Comparison of ENCODE assay signal across 8 cellular contexts in genomic region chr6:27752038-27752885, GRCh38.
DNase-seq lines count a peak whose midpoint lies in the region; ATAC-seq and TF ChIP-seq lines count a peak whose summit lies in the region.

No MANE protein-coding gene starts in this region.

- no peak for TF ChIP-seq POLR2A in testis (IDR thresholded peaks at IDR 0.05)

- peak; percentile 63 for TF ChIP-seq CTCF in OCI-LY3 (IDR thresholded peaks at IDR 0.05; ENCODE audit: low read depth, low read length)
- TF ChIP-seq CTCF in fibroblast of lung (conservative IDR thresholded peaks at IDR 0.05 in 1 of 2, IDR thresholded peaks at IDR 0.05 in 1 of 2; ENCODE audit: low read depth in 1 of 2, low read length in 2 of 2), result peak; percentile 74 to 77
- TF ChIP-seq CTCF in testis (IDR thresholded peaks at IDR 0.05), result peak; percentile 71 to 76 (median 76)

- peaks cover 0 to 10% of the 10 kb centered on the region in 2 donors for H3K36me3 Mint-ChIP-seq in CD4-positive, alpha-beta memory T cell
- peaks cover 3% of the 10 kb centered on the region for H3K36me3 Mint-ChIP-seq in activated T-cell treated with anti-CD3 and anti-CD28 coated beads, Interleukin-2, amount 50 U/mL, for 24 hours (ENCODE audit: low read depth)
- H3K36me3 Mint-ChIP-seq in naive B cell, result no peaks in the 10 kb centered on the region

- H3K9me3 Mint-ChIP-seq in CD4-positive, alpha-beta memory T cell, result peaks cover 0 to 10% (median 0%) of the 10 kb centered on the region in 8 donors
- H3K9me3 Mint-ChIP-seq in activated T-cell treated with anti-CD3 and anti-CD28 coated beads, Interleukin-2, amount 50 U/mL, for 24 hours, result no peaks in the 10 kb centered on the region
- peaks cover 0 to 9% (median 2%) of the 10 kb centered on the region in 7 donors for H3K9me3 Mint-ChIP-seq in naive B cell

- peak; percentile 38 for ATAC-seq in GM21381 (IDR thresholded peaks at IDR 0.05; ENCODE audit: unreplicated experiment)
- peak; percentile 47 to 48 for ATAC-seq in naive B cell (ENCODE audit: low read depth in 2 of 2)

- H3K9me3 ChIP-seq in CD4-positive, alpha-beta memory T cell (ENCODE audit: control insufficient read depth in 1 of 2, low read length in 2 of 2), result no peaks in the 10 kb centered on the region
- H3K9me3 ChIP-seq in OCI-LY3 (ENCODE audit: insufficient read depth, low read length) (no peaks in the 10 kb centered on the region), fibroblast of lung (ENCODE audit: control insufficient read depth, insufficient read depth, low read depth, low read length) (no peaks in the 10 kb centered on the region), testis (no peaks in the 10 kb centered on the region)

- peak overlapping the region; percentile 98 to 100 (median 99) for H3K27ac Mint-ChIP-seq in CD4-positive, alpha-beta memory T cell
- peak overlapping the region; percentile 99 for H3K27ac Mint-ChIP-seq in activated T-cell treated with anti-CD3 and anti-CD28 coated beads, Interleukin-2, amount 50 U/mL, for 24 hours
- peak overlapping the region; percentile 98 to 100 (median 99) for H3K27ac Mint-ChIP-seq in naive B cell

- CTCF ChIA-PET in CD4-positive, alpha-beta memory T cell (lab: Charles Lee; ENCODE audit: partially characterized antibody), result interaction anchor here (0.6 to 6.7 kb wide), 38 partner anchors 10 to 661 kb away, joined by 3 to 70 read pairs (median 4); partner anchors contain the start of genes POM121L2, ZNF184 and ZNF391

- peak overlapping the region; percentile 92 to 99 (median 96) for H3K4me3 Mint-ChIP-seq in CD4-positive, alpha-beta memory T cell
- peak overlapping the region; percentile 90 for H3K4me3 Mint-ChIP-seq in activated T-cell treated with anti-CD3 and anti-CD28 coated beads, Interleukin-2, amount 50 U/mL, for 24 hours
- peak overlapping the region; percentile 86 to 100 (median 96) for H3K4me3 Mint-ChIP-seq in naive B cell

- H3K27ac ChIP-seq in CD4-positive, alpha-beta memory T cell (ENCODE audit: low read depth, low read length), result peak overlapping the region; percentile 88
- H3K27ac ChIP-seq in OCI-LY3 (ENCODE audit: low read length) (peak overlapping the region; percentile 86), fibroblast of lung (ENCODE audit: insufficient read depth, low read length) (peak overlapping the region; percentile 86), testis (peak overlapping the region; percentile 84 to 92)

- H3K4me1 Mint-ChIP-seq in CD4-positive, alpha-beta memory T cell, result peaks cover 11 to 36% (median 19%) of the 10 kb centered on the region in 4 donors
- peaks cover 36% of the 10 kb centered on the region for H3K4me1 Mint-ChIP-seq in activated T-cell treated with anti-CD3 and anti-CD28 coated beads, Interleukin-2, amount 50 U/mL, for 24 hours (ENCODE audit: low read depth)
- peaks cover 24 to 31% (median 27%) of the 10 kb centered on the region in 3 donors for H3K4me1 Mint-ChIP-seq in naive B cell

- peak; percentile 66 to 81 (median 78) for DNase-seq in CD4-positive, alpha-beta memory T cell
- DNase-seq in KG1 (lab: John Stamatoyannopoulos, UW) (peak; percentile 83), fibroblast of lung (ENCODE audit: low read depth in 2 of 2) (peak; percentile 70 to 84), naive B cell (peak; percentile 72), testis (peak; percentile 70)
- peak; percentile 73 for DNase-seq in activated T-cell treated with anti-CD3 and anti-CD28 coated beads, Interleukin-2, amount 50 U/mL, for 24 hours

- H3K79me2 ChIP-seq in OCI-LY3 (ENCODE audit: low read length) (no peaks in the 10 kb centered on the region), fibroblast of lung (ENCODE audit: control insufficient read depth, insufficient read depth, low read length) (no peaks in the 10 kb centered on the region)

- peak overlapping the region; percentile 84 for H3K9ac ChIP-seq in OCI-LY3 (ENCODE audit: low read length)
- H3K9ac ChIP-seq in fibroblast of lung (ENCODE audit: insufficient read depth, low read length), result peak overlapping the region; percentile 46

- H3K4me3 ChIP-seq in CD4-positive, alpha-beta memory T cell (ENCODE audit: low read length in 2 of 2), result peak overlapping the region; percentile 87 to 99
- H3K4me3 ChIP-seq in OCI-LY3 (ENCODE audit: low read length) (peak overlapping the region; percentile 87), fibroblast of lung (replicated peaks in 1 of 4; ENCODE audit: control extremely low read depth in 1 of 4, insufficient read depth in 1 of 4, low read depth in 3 of 4, low read length in 4 of 4) (peak overlapping the region; percentile 87 to 95 (median 91)), testis (peak overlapping the region; percentile 78 to 85)

- H3K4me1 ChIP-seq in CD4-positive, alpha-beta memory T cell (ENCODE audit: insufficient read depth, low read length), result peaks cover 13% of the 10 kb centered on the region
- H3K4me1 ChIP-seq in OCI-LY3 (ENCODE audit: low read length), result peaks cover 8% of the 10 kb centered on the region; the same call in 1 of the 2 replicates
- H3K4me1 ChIP-seq in fibroblast of lung (ENCODE audit: control insufficient read depth, extremely low read depth, insufficient read depth, low read length), result no peaks in the 10 kb centered on the region
- H3K4me1 ChIP-seq in testis, result peaks cover 8% of the 10 kb centered on the region

- H4K20me1 ChIP-seq in OCI-LY3 (ENCODE audit: insufficient read depth, low read length) (no peaks in the 10 kb centered on the region), fibroblast of lung (ENCODE audit: control insufficient read depth, extremely low read depth, insufficient read depth, low read length) (no peaks in the 10 kb centered on the region)

- H3K36me3 ChIP-seq in CD4-positive, alpha-beta memory T cell (ENCODE audit: insufficient read depth, low read length), result no peaks in the 10 kb centered on the region
- H3K36me3 ChIP-seq in OCI-LY3 (replicated peaks; ENCODE audit: low read depth, low read length), result no peaks in the 10 kb centered on the region
- no peaks in the 10 kb centered on the region for H3K36me3 ChIP-seq in fibroblast of lung (ENCODE audit: control insufficient read depth, insufficient read depth, low read length)
- no peaks in the 10 kb centered on the region for H3K36me3 ChIP-seq in testis (ENCODE audit: low read depth, missing control alignments)

- H3K27me3 Mint-ChIP-seq in CD4-positive, alpha-beta memory T cell, result peaks cover 0 to 5% of the 10 kb centered on the region in 2 donors
- H3K27me3 Mint-ChIP-seq in activated T-cell treated with anti-CD3 and anti-CD28 coated beads, Interleukin-2, amount 50 U/mL, for 24 hours, result peaks cover 3% of the 10 kb centered on the region
- peaks cover 0 to 14% (median 12%) of the 10 kb centered on the region in 3 donors for H3K27me3 Mint-ChIP-seq in naive B cell

- H3K4me2 ChIP-seq in OCI-LY3 (ENCODE audit: low read length) (peak overlapping the region; percentile 65), fibroblast of lung (ENCODE audit: extremely low read depth, insufficient read depth, low read length) (peak overlapping the region; percentile 95)

- POLR2A ChIA-PET in CD4-positive, alpha-beta memory T cell (lab: Charles Lee; ENCODE audit: partially characterized antibody), result interaction anchor here (0.6 to 3.4 kb wide), 31 partner anchors 9 to 1726 kb away, joined by 3 to 39 read pairs (median 4); partner anchors contain the start of genes POM121L2 and ZNF184

- WGBS in testis, 2 donors, result 8 to 9% methylated on average over 24 of the region's 24 CpGs

- H2AFZ ChIP-seq in OCI-LY3 (ENCODE audit: low read depth, low read length), result no peak overlapping the region
- H2AFZ ChIP-seq in fibroblast of lung (ENCODE audit: low read length), result peak overlapping the region; percentile 93

- no peaks in the 10 kb centered on the region for H3K27me3 ChIP-seq in CD4-positive, alpha-beta memory T cell (ENCODE audit: insufficient read depth, low read length)
- H3K27me3 ChIP-seq in OCI-LY3 (ENCODE audit: low read depth, low read length) (no peaks in the 10 kb centered on the region), fibroblast of lung (ENCODE audit: control insufficient read depth, insufficient read depth, low read length) (peaks cover 3% of the 10 kb centered on the region), testis (no peaks in the 10 kb centered on the region)

- intact Hi-C loops in CD4-positive, alpha-beta memory T cell (cut with micrococcal nuclease), result loop anchor here (1.0 to 10.0 kb wide), 9 partner anchors 21 to 1730 kb away; partner anchors contain the start of genes POM121L2 and ZNF391
- intact Hi-C loops in testis (cut with DNase I; ENCODE audit: low total_unique reads), result no loop called here

Comparison
In these comparisons a context has a peak if more than half of its experiments do, and no peak if none do; other contexts are left out.
1. Peak in every context shown above with its lines: DNase-seq, ATAC-seq, H3K4me3 ChIP-seq and H3K27ac ChIP-seq.